In genomic region chr16:7443966-7444365, GRCh38 we compare ENCODE assay signal across 22 cellular contexts.
"Had no signal": no experiment of that assay in that cellular context is flagged by ENCODE, and none has a peak within 500 bp of the region (broad histone marks: within the 10 kb centered on the region; RNA-seq: fewer than 3 reads in every experiment).

No MANE protein-coding gene starts in this region.

- DNase-seq: KBM-7, MV-4-11, NCI-H1048, NCI-H1105 treated with DMSO at 0.1 percent for 48 hours, NCI-H1417 treated with DMSO at 0.1 percent for 48 hours, NCI-H146, NCI-H1694 treated with DMSO at 0.1 percent for 48 hours, NCI-H1930, NCI-H2081, NCI-H2107, NCI-H226, NCI-H446, NCI-H510A, NCI-H524 treated with DMSO at 0.1 percent for 48 hours, NCI-H69, NCI-H774, Right ventricle myocardium superior, RPMI8226, SIG-M5 had no signal

- H3K4me3 ChIP-seq: SJSA1, SK-N-MC had no signal

- H3K36me3 ChIP-seq: SJSA1 had no signal

- H3K27me3 ChIP-seq: SJSA1 had no signal

- FAIRE-seq: RCC 7860 had no signal

- H3K4me1 ChIP-seq: SJSA1 had no signal

- H3K27ac ChIP-seq: SJSA1, SK-N-MC had no signal
